In the genomic region with DNA sequence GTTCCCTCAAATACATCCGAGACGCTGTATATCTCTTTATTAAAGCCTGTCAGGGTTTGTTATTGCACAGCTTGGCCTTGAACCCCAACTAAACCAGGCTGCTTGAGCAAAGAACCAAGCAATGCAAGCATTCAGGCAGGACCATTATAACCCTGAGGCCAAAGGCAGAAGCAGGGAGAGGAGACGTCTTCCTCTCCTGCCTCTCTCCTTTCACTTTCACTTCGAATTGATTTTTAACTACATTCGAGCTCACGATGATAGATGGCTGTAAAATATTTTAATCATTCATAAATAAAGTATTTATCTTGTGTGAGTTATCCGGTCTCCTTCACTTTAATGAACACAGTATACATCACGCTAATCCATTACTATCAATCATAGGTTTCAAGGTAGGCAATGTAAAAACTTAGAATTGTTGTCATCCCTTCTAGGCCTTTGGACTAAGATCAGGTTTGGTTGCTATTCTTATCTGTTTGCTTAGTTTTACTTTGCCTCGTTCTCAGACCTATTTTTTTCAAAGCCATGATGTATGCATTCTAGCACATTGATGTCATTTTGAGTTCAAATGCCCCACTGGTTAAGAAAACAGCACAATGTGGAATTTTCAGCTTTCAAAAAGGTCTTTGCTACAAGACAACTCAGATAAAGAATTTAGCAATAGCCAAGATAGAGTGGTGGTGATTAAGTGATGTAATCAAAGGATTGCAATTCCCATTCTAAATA, we compare ENCODE assay signal across 8 cellular contexts.
A peak's percentile ranks its signal among the peaks of the same experiment; 100 is the strongest.
DNase-seq lines count a peak whose midpoint lies in the region; ATAC-seq and TF ChIP-seq lines count a peak whose summit lies in the region.

No MANE protein-coding gene starts in this region.

- H3K4me3 Mint-ChIP-seq in CD4-positive, alpha-beta T cell, result peak overlapping the region; percentile 94
- H3K4me3 Mint-ChIP-seq in T-helper 2 cell treated with Interferon-gamma antibody and Interleukin-4, amounts not matched to agents 5 μg/mL and 100 μg/mL, for 36 hours, result peak overlapping the region; percentile 86

- DNase-seq in CD4-positive, alpha-beta T cell, result peak in 4 of 10 experiments; percentile 2 to 14 (median 8)
- DNase-seq in T-helper 2 cell treated with Interferon-gamma antibody and Interleukin-4, amounts not matched to agents 5 μg/mL and 100 μg/mL, for 36 hours (ENCODE audit: low spot score), result no peak
- no peak for DNase-seq in right atrium auricular region (ENCODE audit: low spot score)
- DNase-seq in nucleus accumbens (lab: John Stamatoyannopoulos, UW), result no peak
- DNase-seq in stimulated activated CD4-positive, alpha-beta T cell treated with anti-CD3 and anti-CD28 coated beads, Interleukin-4, amount 100 ng/mL, for 4 hours, result no peak
- DNase-seq in SW 1271 (lab: John Stamatoyannopoulos, UW), result no peak

- peak overlapping the region; percentile 97 for H3K27ac Mint-ChIP-seq in CD4-positive, alpha-beta T cell
- peak overlapping the region; percentile 92 for H3K27ac Mint-ChIP-seq in T-helper 2 cell treated with Interferon-gamma antibody and Interleukin-4, amounts not matched to agents 5 μg/mL and 100 μg/mL, for 36 hours

- H3K4me1 Mint-ChIP-seq in CD4-positive, alpha-beta T cell (ENCODE audit: low read depth), result peaks cover 49% of the 10 kb centered on the region
- H3K4me1 Mint-ChIP-seq in T-helper 2 cell treated with Interferon-gamma antibody and Interleukin-4, amounts not matched to agents 5 μg/mL and 100 μg/mL, for 36 hours (ENCODE audit: low read depth), result peaks cover 48% of the 10 kb centered on the region

- H3K27me3 ChIP-seq in CD4-positive, alpha-beta T cell (ENCODE audit: control insufficient read depth, insufficient read depth, low read length), result no peaks in the 10 kb centered on the region
- H3K27me3 ChIP-seq in right atrium auricular region (no peaks in the 10 kb centered on the region), subcutaneous abdominal adipose tissue (ENCODE audit: control insufficient read depth in 5 of 5, insufficient read depth in 4 of 5, low read length in 5 of 5) (no peaks in the 10 kb centered on the region)

- TF ChIP-seq CTCF in CD4-positive, alpha-beta T cell (IDR thresholded peaks at IDR 0.05), result no peak
- no peak for TF ChIP-seq CTCF in right atrium auricular region (IDR thresholded peaks at IDR 0.05)

- POLR2A ChIA-PET in CD4-positive, alpha-beta T cell (lab: Charles Lee), result interaction anchor here (0.6 to 3.1 kb wide), 2 partner anchors 25 to 74 kb away, joined by 3 to 25 read pairs; no protein-coding TSS in a partner anchor

- H3K4me1 ChIP-seq in right atrium auricular region (no peaks in the 10 kb centered on the region), subcutaneous abdominal adipose tissue (ENCODE audit: control insufficient read depth in 5 of 5, insufficient read depth in 5 of 5, low read length in 5 of 5) (peaks cover 0 to 15% (median 6%) of the 10 kb centered on the region in 5 donors)

- H3K9me3 ChIP-seq in CD4-positive, alpha-beta T cell (ENCODE audit: control insufficient read depth, low read length), result no peaks in the 10 kb centered on the region
- H3K9me3 ChIP-seq in right atrium auricular region (no peaks in the 10 kb centered on the region), subcutaneous abdominal adipose tissue (ENCODE audit: control insufficient read depth in 5 of 5, low read length in 5 of 5) (no peaks in the 10 kb centered on the region)

- H3K9ac ChIP-seq in subcutaneous abdominal adipose tissue (ENCODE audit: low read length in 5 of 5), result peak overlapping the region in 3 of 5 donors; percentile 51 to 62 (median 53)

- intact Hi-C loops in CD4-positive, alpha-beta T cell (cut with DNase I, micrococcal nuclease), result no loop called here

- peak overlapping the region in 1 of 2 donors; percentile 43 for H3K4me3 ChIP-seq in right atrium auricular region
- H3K4me3 ChIP-seq in subcutaneous abdominal adipose tissue (ENCODE audit: low read depth in 1 of 5, low read length in 5 of 5), result peak overlapping the region; percentile 43 to 69 (median 56)

- no peaks in the 10 kb centered on the region for H3K27me3 Mint-ChIP-seq in CD4-positive, alpha-beta T cell
- no peaks in the 10 kb centered on the region for H3K27me3 Mint-ChIP-seq in T-helper 2 cell treated with Interferon-gamma antibody and Interleukin-4, amounts not matched to agents 5 μg/mL and 100 μg/mL, for 36 hours (ENCODE audit: low read depth)

- CTCF ChIA-PET in CD4-positive, alpha-beta T cell (lab: Charles Lee), result interaction anchor here (1.2 kb wide), 1 partner anchor 478 kb away, joined by 3 read pairs; no protein-coding TSS in a partner anchor

- H3K9me3 Mint-ChIP-seq in CD4-positive, alpha-beta T cell, result no peaks in the 10 kb centered on the region
- no peaks in the 10 kb centered on the region for H3K9me3 Mint-ChIP-seq in T-helper 2 cell treated with Interferon-gamma antibody and Interleukin-4, amounts not matched to agents 5 μg/mL and 100 μg/mL, for 36 hours

- peaks cover 9% of the 10 kb centered on the region for H3K36me3 Mint-ChIP-seq in CD4-positive, alpha-beta T cell (ENCODE audit: low read depth)
- no peaks in the 10 kb centered on the region for H3K36me3 Mint-ChIP-seq in T-helper 2 cell treated with Interferon-gamma antibody and Interleukin-4, amounts not matched to agents 5 μg/mL and 100 μg/mL, for 36 hours (ENCODE audit: low read depth)

- ATAC-seq in CD4-positive, alpha-beta T cell (ENCODE audit: poor library complexity), result peak; percentile 69
- ATAC-seq in GM21576 (IDR thresholded peaks at IDR 0.05; ENCODE audit: unreplicated experiment), result peak; percentile 53

- no peaks in the 10 kb centered on the region for H3K36me3 ChIP-seq in right atrium auricular region
- H3K36me3 ChIP-seq in subcutaneous abdominal adipose tissue (ENCODE audit: control insufficient read depth in 5 of 5, insufficient read depth in 5 of 5, low read length in 5 of 5), result no peaks in the 10 kb centered on the region

- peak overlapping the region; percentile 71 for H3K27ac ChIP-seq in CD4-positive, alpha-beta T cell (ENCODE audit: low read depth, low read length)
- H3K27ac ChIP-seq in right atrium auricular region (peak overlapping the region; percentile 16 to 29), subcutaneous abdominal adipose tissue (ENCODE audit: low read depth, low read length) (peak overlapping the region; percentile 14)

Comparison
In these comparisons a context has a peak if more than half of its experiments do, and no peak if none do; other contexts are left out.
1. H3K27ac ChIP-seq: peak in every context shown above with its lines; median percentile 71 in CD4-positive, alpha-beta T cell; 22 in right atrium auricular region; 14 in subcutaneous abdominal adipose tissue.